In the genomic region with DNA sequence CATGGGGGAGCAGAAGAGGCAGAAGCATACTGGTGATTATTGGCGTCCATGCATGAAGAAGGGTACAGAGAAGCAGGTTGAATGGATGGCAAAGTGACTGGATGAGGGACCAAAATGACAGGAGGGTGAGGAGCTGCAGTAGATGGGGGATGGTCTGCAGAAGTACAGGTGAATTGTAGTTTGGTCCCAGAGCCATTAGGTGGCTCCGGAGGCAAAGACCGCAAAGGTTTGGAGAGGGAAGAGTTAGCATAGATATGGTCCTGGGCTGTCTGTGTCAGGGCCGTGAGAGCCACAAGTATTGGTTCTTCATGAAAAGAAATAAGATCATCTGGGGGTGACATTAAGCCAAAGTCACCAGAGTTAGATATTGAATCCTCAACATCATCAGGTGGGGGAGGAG, we compare ENCODE assay signal across 1 cellular context.
TF ChIP-seq lines count a peak whose summit lies in the region.

No MANE protein-coding gene starts in this region.

TF ChIP-seq in GM23338, 12 proteins besides CTCF, POLR2A, EP300 and RAD21 (continued from another document):
- TF ChIP-seq, protein P1, sequence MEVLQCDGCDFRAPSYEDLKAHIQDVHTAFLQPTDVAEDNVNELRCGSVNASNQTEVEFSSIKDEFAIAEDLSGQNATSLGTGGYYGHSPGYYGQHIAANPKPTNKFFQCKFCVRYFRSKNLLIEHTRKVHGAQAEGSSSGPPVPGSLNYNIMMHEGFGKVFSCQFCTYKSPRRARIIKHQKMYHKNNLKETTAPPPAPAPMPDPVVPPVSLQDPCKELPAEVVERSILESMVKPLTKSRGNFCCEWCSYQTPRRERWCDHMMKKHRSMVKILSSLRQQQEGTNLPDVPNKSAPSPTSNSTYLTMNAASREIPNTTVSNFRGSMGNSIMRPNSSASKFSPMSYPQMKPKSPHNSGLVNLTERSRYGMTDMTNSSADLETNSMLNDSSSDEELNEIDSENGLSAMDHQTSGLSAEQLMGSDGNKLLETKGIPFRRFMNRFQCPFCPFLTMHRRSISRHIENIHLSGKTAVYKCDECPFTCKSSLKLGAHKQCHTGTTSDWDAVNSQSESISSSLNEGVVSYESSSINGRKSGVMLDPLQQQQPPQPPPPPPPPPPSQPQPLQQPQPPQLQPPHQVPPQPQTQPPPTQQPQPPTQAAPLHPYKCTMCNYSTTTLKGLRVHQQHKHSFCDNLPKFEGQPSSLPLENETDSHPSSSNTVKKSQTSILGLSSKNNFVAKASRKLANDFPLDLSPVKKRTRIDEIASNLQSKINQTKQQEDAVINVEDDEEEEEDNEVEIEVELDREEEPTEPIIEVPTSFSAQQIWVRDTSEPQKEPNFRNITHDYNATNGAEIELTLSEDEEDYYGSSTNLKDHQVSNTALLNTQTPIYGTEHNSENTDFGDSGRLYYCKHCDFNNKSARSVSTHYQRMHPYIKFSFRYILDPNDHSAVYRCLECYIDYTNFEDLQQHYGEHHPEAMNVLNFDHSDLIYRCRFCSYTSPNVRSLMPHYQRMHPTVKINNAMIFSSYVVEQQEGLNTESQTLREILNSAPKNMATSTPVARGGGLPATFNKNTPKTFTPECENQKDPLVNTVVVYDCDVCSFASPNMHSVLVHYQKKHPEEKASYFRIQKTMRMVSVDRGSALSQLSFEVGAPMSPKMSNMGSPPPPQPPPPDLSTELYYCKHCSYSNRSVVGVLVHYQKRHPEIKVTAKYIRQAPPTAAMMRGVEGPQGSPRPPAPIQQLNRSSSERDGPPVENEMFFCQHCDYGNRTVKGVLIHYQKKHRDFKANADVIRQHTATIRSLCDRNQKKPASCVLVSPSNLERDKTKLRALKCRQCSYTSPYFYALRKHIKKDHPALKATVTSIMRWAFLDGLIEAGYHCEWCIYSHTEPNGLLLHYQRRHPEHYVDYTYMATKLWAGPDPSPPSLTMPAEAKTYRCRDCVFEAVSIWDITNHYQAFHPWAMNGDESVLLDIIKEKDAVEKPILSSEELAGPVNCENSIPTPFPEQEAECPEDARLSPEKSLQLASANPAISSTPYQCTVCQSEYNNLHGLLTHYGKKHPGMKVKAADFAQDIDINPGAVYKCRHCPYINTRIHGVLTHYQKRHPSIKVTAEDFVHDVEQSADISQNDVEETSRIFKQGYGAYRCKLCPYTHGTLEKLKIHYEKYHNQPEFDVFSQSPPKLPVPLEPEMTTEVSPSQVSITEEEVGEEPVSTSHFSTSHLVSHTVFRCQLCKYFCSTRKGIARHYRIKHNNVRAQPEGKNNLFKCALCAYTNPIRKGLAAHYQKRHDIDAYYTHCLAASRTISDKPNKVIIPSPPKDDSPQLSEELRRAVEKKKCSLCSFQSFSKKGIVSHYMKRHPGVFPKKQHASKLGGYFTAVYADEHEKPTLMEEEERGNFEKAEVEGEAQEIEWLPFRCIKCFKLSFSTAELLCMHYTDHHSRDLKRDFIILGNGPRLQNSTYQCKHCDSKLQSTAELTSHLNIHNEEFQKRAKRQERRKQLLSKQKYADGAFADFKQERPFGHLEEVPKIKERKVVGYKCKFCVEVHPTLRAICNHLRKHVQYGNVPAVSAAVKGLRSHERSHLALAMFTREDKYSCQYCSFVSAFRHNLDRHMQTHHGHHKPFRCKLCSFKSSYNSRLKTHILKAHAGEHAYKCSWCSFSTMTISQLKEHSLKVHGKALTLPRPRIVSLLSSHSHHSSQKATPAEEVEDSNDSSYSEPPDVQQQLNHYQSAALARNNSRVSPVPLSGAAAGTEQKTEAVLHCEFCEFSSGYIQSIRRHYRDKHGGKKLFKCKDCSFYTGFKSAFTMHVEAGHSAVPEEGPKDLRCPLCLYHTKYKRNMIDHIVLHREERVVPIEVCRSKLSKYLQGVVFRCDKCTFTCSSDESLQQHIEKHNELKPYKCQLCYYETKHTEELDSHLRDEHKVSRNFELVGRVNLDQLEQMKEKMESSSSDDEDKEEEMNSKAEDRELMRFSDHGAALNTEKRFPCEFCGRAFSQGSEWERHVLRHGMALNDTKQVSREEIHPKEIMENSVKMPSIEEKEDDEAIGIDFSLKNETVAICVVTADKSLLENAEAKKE (CRISPR knock-in tag; IDR thresholded peaks at IDR 0.05) = no peak
- no peak for TF ChIP-seq EZH2phosphoT487 (IDR thresholded peaks at IDR 0.05; ENCODE audit: unreplicated experiment)
- no peak for TF ChIP-seq NANOG (IDR thresholded peaks at IDR 0.05; ENCODE audit: borderline replicate concordance)
- no peak for TF ChIP-seq POLR2AphosphoS5 (IDR thresholded peaks at IDR 0.05; ENCODE audit: low read depth)
- TF ChIP-seq ZNF331 (CRISPR knock-in tag; IDR thresholded peaks at IDR 0.05; ENCODE audit: low read depth) = no peak
- TF ChIP-seq CREB1 (CRISPR knock-in tag; IDR thresholded peaks at IDR 0.05; ENCODE audit: low read depth) = no peak
- TF ChIP-seq ZNF114 (CRISPR knock-in tag; IDR thresholded peaks at IDR 0.05) = no peak
